Comparison of ENCODE assay signal across 15 cellular contexts in genomic region chr3:140572334-140572733, GRCh38.
DNase-seq lines count a peak whose midpoint lies in the region; ATAC-seq and TF ChIP-seq lines count a peak whose summit lies in the region.
"Had no signal": no experiment of that assay in that cellular context is flagged by ENCODE, and none has a peak within 500 bp of the region (broad histone marks: within the 10 kb centered on the region; RNA-seq: fewer than 3 reads in every experiment).

No MANE protein-coding gene starts in this region.

- peak; percentile 54 for DNase-seq in NCI-H2171 treated with DMSO at 0.1 percent for 48 hours (lab: John Stamatoyannopoulos, UW)
- no peak for DNase-seq in NCI-H2171 (lab: John Stamatoyannopoulos, UW)
- peak; percentile 2 for DNase-seq in GM23338 (ENCODE audit: low spot score)
- peak; percentile 48 for DNase-seq in endodermal cell
- no peak for DNase-seq in activated T-helper 2 cell treated with anti-CD3 and anti-CD28 coated beads, Interferon-gamma antibody, Interleukin-2, Interleukin-4, amounts not matched to agents 10 μg/mL and 5 μg/mL and 100 μg/mL, durations not matched to agents 14 hours and 24 hours and 36 hours (ENCODE audit: low spot score)
- no peak for DNase-seq in NCI-H2107 (lab: John Stamatoyannopoulos, UW)
- DNase-seq in prostate gland (ENCODE audit: low spot score): no peak
- DNase-seq: CD8-positive, alpha-beta T cell; COR-L47; DMS79 treated with DMSO at 0.1 percent for 48 hours; EL; GDM1 had no signal

- H3K36me3 Mint-ChIP-seq in GM23338 (ENCODE audit: low read depth) (no peaks in the 10 kb centered on the region), endodermal cell (ENCODE audit: low read depth) (no peaks in the 10 kb centered on the region)
- no peaks in the 10 kb centered on the region for H3K36me3 Mint-ChIP-seq in activated T-helper 2 cell treated with anti-CD3 and anti-CD28 coated beads, Interferon-gamma antibody, Interleukin-2, Interleukin-4, amounts not matched to agents 10 μg/mL and 5 μg/mL and 100 μg/mL, durations not matched to agents 14 hours and 24 hours and 36 hours (ENCODE audit: low read depth)
- H3K36me3 Mint-ChIP-seq: CD14-positive monocyte; CD8-positive, alpha-beta T cell had no signal

- H3K9me2 ChIP-seq in GM23338 (ENCODE audit: insufficient read depth): no peaks in the 10 kb centered on the region

- peak in 1 of 2 experiments; percentile 37; a peak in 1 of 4 replicates for TF ChIP-seq CTCF in GM23338 (conservative IDR thresholded peaks at IDR 0.05; ENCODE audit: low read depth in 2 of 2)
- TF ChIP-seq CTCF in VCaP (conservative IDR thresholded peaks at IDR 0.05): no peak
- TF ChIP-seq CTCF in endodermal cell (conservative IDR thresholded peaks at IDR 0.05): no peak
- no peak for TF ChIP-seq CTCF in prostate gland (IDR thresholded peaks at IDR 0.05)

- H3K9me3 ChIP-seq in endodermal cell (ENCODE audit: control insufficient read depth, low read length): no peaks in the 10 kb centered on the region
- H3K9me3 ChIP-seq in prostate gland: no peaks in the 10 kb centered on the region

- H3K4me2 ChIP-seq in GM23338: no peak overlapping the region

- no peak overlapping the region for H2AFZ ChIP-seq in GM23338

- H4K20me1 ChIP-seq in GM23338 (replicated peaks; ENCODE audit: insufficient read depth): no peaks in the 10 kb centered on the region

- no peaks in the 10 kb centered on the region for H3F3A ChIP-seq in GM23338 (replicated peaks; ENCODE audit: low read depth)

- H3K27ac Mint-ChIP-seq in GM23338 (no peak overlapping the region), endodermal cell (no peak overlapping the region)
- H3K27ac Mint-ChIP-seq in activated T-helper 2 cell treated with anti-CD3 and anti-CD28 coated beads, Interferon-gamma antibody, Interleukin-2, Interleukin-4, amounts not matched to agents 10 μg/mL and 5 μg/mL and 100 μg/mL, durations not matched to agents 14 hours and 24 hours and 36 hours: no peak overlapping the region
- H3K27ac Mint-ChIP-seq: CD14-positive monocyte; CD8-positive, alpha-beta T cell had no signal

- no peaks in the 10 kb centered on the region for H3K27me3 ChIP-seq in GM23338 (ENCODE audit: insufficient read depth)
- peaks cover 10% of the 10 kb centered on the region for H3K27me3 ChIP-seq in endodermal cell (ENCODE audit: control insufficient read depth, insufficient read depth, low read length, poor library complexity, severe bottlenecking)
- no peaks in the 10 kb centered on the region for H3K27me3 ChIP-seq in prostate gland (replicated peaks; ENCODE audit: insufficient read depth)

- 89% methylated on average over 1 of the region's 1 CpG; no CpG with 5 or more reads in 1 of the 2 experiments for WGBS in endodermal cell (ENCODE audit: insufficient coverage in 1 of 2, insufficient read length in 1 of 2), 2 experiments
- 100% methylated on average over 1 of the region's 1 CpG for WGBS in prostate gland

- no peaks in the 10 kb centered on the region for H3K4me1 ChIP-seq in GM23338 (ENCODE audit: insufficient read depth)
- H3K4me1 ChIP-seq in endodermal cell (ENCODE audit: control insufficient read depth, insufficient read depth, low read length): no peaks in the 10 kb centered on the region
- no peaks in the 10 kb centered on the region for H3K4me1 ChIP-seq in prostate gland (replicated peaks)

- H3K4me3 Mint-ChIP-seq in GM23338 (no peak overlapping the region), endodermal cell (no peak overlapping the region)
- H3K4me3 Mint-ChIP-seq in activated T-helper 2 cell treated with anti-CD3 and anti-CD28 coated beads, Interferon-gamma antibody, Interleukin-2, Interleukin-4, amounts not matched to agents 10 μg/mL and 5 μg/mL and 100 μg/mL, durations not matched to agents 14 hours and 24 hours and 36 hours (ENCODE audit: low read depth): no peak overlapping the region
- H3K4me3 Mint-ChIP-seq: CD14-positive monocyte; CD8-positive, alpha-beta T cell had no signal

- no peak overlapping the region for H3K9ac ChIP-seq in endodermal cell (ENCODE audit: extremely low read depth, low read length, poor library complexity, severe bottlenecking)

- H3K27me3 Mint-ChIP-seq in GM23338 (ENCODE audit: insufficient read depth, low read depth, poor library complexity): peaks cover 4% of the 10 kb centered on the region
- H3K27me3 Mint-ChIP-seq in endodermal cell (ENCODE audit: insufficient read depth): peaks cover 4% of the 10 kb centered on the region
- H3K27me3 Mint-ChIP-seq in activated T-helper 2 cell treated with anti-CD3 and anti-CD28 coated beads, Interferon-gamma antibody, Interleukin-2, Interleukin-4, amounts not matched to agents 10 μg/mL and 5 μg/mL and 100 μg/mL, durations not matched to agents 14 hours and 24 hours and 36 hours (ENCODE audit: low read depth): no peaks in the 10 kb centered on the region

- H3K4me3 ChIP-seq in GM23338 (no peak overlapping the region), endodermal cell (ENCODE audit: low read length) (no peak overlapping the region), prostate gland (no peak overlapping the region)

- no peaks in the 10 kb centered on the region for H3K4me1 Mint-ChIP-seq in GM23338
- peaks cover 6% of the 10 kb centered on the region for H3K4me1 Mint-ChIP-seq in endodermal cell
- no peaks in the 10 kb centered on the region for H3K4me1 Mint-ChIP-seq in activated T-helper 2 cell treated with anti-CD3 and anti-CD28 coated beads, Interferon-gamma antibody, Interleukin-2, Interleukin-4, amounts not matched to agents 10 μg/mL and 5 μg/mL and 100 μg/mL, durations not matched to agents 14 hours and 24 hours and 36 hours (ENCODE audit: low read depth)
- H3K4me1 Mint-ChIP-seq: CD14-positive monocyte had no signal

- H3K27ac ChIP-seq in GM23338 (ENCODE audit: low read depth) (no peak overlapping the region), VCaP (peak overlapping the region; percentile 42; the same call in 1 of the 2 replicates), endodermal cell (ENCODE audit: low read depth, low read length) (no peak overlapping the region), prostate gland (no peak overlapping the region)
- H3K27ac ChIP-seq: 22Rv1 had no signal

- no peaks in the 10 kb centered on the region for H3K9me3 Mint-ChIP-seq in GM23338
- H3K9me3 Mint-ChIP-seq in endodermal cell: peaks cover 2% of the 10 kb centered on the region
- H3K9me3 Mint-ChIP-seq in activated T-helper 2 cell treated with anti-CD3 and anti-CD28 coated beads, Interferon-gamma antibody, Interleukin-2, Interleukin-4, amounts not matched to agents 10 μg/mL and 5 μg/mL and 100 μg/mL, durations not matched to agents 14 hours and 24 hours and 36 hours: no peaks in the 10 kb centered on the region
- H3K9me3 Mint-ChIP-seq: CD8-positive, alpha-beta T cell had no signal

- intact Hi-C loops in activated T-helper 2 cell treated with anti-CD3 and anti-CD28 coated beads, Interferon-gamma antibody, Interleukin-2, Interleukin-4, amounts not matched to agents 10 μg/mL and 5 μg/mL and 100 μg/mL, durations not matched to agents 14 hours and 24 hours and 36 hours (cut with micrococcal nuclease): no loop called here
- intact Hi-C loops in prostate gland (cut with DNase I): no loop called here

- H3K36me3 ChIP-seq in GM23338 (ENCODE audit: insufficient read depth): no peaks in the 10 kb centered on the region
- H3K36me3 ChIP-seq in endodermal cell (ENCODE audit: control insufficient read depth, insufficient read depth, low read length): no peaks in the 10 kb centered on the region
- no peaks in the 10 kb centered on the region for H3K36me3 ChIP-seq in prostate gland

- ATAC-seq in GM23338: peak; percentile 45; the same call in 2 of the 3 replicates
- ATAC-seq: CD8-positive, alpha-beta T cell had no signal

- TF ChIP-seq POLR2A in prostate gland (IDR thresholded peaks at IDR 0.05): no peak

- no peaks in the 10 kb centered on the region for H3K79me2 ChIP-seq in GM23338 (replicated peaks; ENCODE audit: insufficient read depth)

TF ChIP-seq in GM23338, 12 proteins besides CTCF, POLR2A, EP300 and RAD21 (continues in another document):
- no peak for TF ChIP-seq EZH2phosphoT487 (IDR thresholded peaks at IDR 0.05; ENCODE audit: unreplicated experiment)

Comparison
In these comparisons a context has a peak if more than half of its experiments do, and no peak if none do; other contexts are left out.
1. DNase-seq: peak in NCI-H2171 treated with DMSO at 0.1 percent for 48 hours (single experiment), GM23338 (single experiment) and endodermal cell (single experiment); none in NCI-H2171 (single experiment), activated T-helper 2 cell treated with anti-CD3 and anti-CD28 coated beads, Interferon-gamma antibody, Interleukin-2, Interleukin-4, amounts not matched to agents 10 μg/mL and 5 μg/mL and 100 μg/mL, durations not matched to agents 14 hours and 24 hours and 36 hours (single experiment), NCI-H2107 (single experiment) and prostate gland (single experiment).